ENCODE assay signal across 1 cellular context in genomic region chr2:130985831-130986649, GRCh38.
TF ChIP-seq lines count a peak whose summit lies in the region.

No MANE protein-coding gene starts in this region.

TF ChIP-seq in A549, 52 proteins besides CTCF, POLR2A, EP300 and RAD21 (continued from another document):
- no peak for TF ChIP-seq MAZ (IDR thresholded peaks at IDR 0.05; ENCODE audit: borderline replicate concordance, low read depth, low read length)
- TF ChIP-seq TFCP2L1 (CRISPR knock-in tag; IDR thresholded peaks at IDR 0.05), result no peak
- TF ChIP-seq KDM1A (IDR thresholded peaks at IDR 0.05; ENCODE audit: low read depth), result no peak
- no peak for TF ChIP-seq BHLHE40 (IDR thresholded peaks at IDR 0.05; ENCODE audit: low read depth, low read length)
- no peak for TF ChIP-seq ZSCAN20 (CRISPR knock-in tag; IDR thresholded peaks at IDR 0.05)
- TF ChIP-seq GATA3 (IDR thresholded peaks at IDR 0.05; ENCODE audit: borderline replicate concordance), result no peak
- no peak for TF ChIP-seq RFX5 (IDR thresholded peaks at IDR 0.05)
